Comparison of ENCODE assay signal across 18 cellular contexts in the genomic region with DNA sequence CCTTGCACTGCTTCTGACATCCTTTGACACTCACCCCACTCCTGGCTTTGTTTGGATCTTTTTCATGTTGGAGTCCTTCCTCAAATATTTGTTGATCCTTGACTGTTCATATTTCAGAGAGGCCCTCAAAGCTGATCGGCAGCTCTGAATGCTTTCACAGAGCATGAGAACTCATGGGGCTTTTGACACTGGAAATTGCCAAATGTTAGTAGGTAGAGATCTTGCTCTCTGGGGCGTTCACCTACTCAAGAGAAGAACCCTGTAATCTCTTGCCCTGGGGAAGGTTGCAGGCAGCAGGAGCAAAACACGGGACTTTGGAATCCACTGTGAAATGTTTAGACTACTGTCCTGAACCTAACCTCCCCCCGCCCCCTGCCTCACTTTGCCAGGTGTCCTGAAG.
A peak's percentile ranks its signal among the peaks of the same experiment; 100 is the strongest.
DNase-seq lines count a peak whose midpoint lies in the region; ATAC-seq and TF ChIP-seq lines count a peak whose summit lies in the region.
"Had no signal": no experiment of that assay in that cellular context is flagged by ENCODE, and none has a peak within 500 bp of the region (broad histone marks: within the 10 kb centered on the region; RNA-seq: fewer than 3 reads in every experiment).

No MANE protein-coding gene starts in this region.

- H3K4me1 ChIP-seq in HEK293 (ENCODE audit: control insufficient read depth, insufficient read depth, low read length) = peaks cover 6% of the 10 kb centered on the region; the same call in 1 of the 2 replicates
- no peaks in the 10 kb centered on the region for H3K4me1 ChIP-seq in left lung
- no peaks in the 10 kb centered on the region for H3K4me1 ChIP-seq in upper lobe of right lung
- H3K4me1 ChIP-seq: A549, HAP-1 had no signal

- no peaks in the 10 kb centered on the region for H3K9me3 ChIP-seq in HEK293 (ENCODE audit: control insufficient read depth, insufficient read depth, low read depth, low read length)
- H3K9me3 ChIP-seq in left lung = no peaks in the 10 kb centered on the region
- no peaks in the 10 kb centered on the region for H3K9me3 ChIP-seq in upper lobe of right lung
- H3K9me3 ChIP-seq: A549, HAP-1 had no signal

- H3K27ac ChIP-seq in HEK293 (ENCODE audit: extremely low read depth, low read depth, low read length) (no peak overlapping the region), left lung (no peak overlapping the region), upper lobe of right lung (no peak overlapping the region)
- H3K27ac ChIP-seq: A549, GM23248 had no signal

- H3K4me3 ChIP-seq in HEK293 (ENCODE audit: low read depth, low read length) (no peak overlapping the region), left lung (no peak overlapping the region), upper lobe of right lung (no peak overlapping the region)
- H3K4me3 ChIP-seq: A549, GM23248, HAP-1, K562 had no signal

- DNase-seq in NCI-H82 (lab: John Stamatoyannopoulos, UW) = peak; percentile 43
- no peak for DNase-seq in NCI-H82 treated with DMSO at 0.1 percent for 48 hours (lab: John Stamatoyannopoulos, UW; ENCODE audit: unreplicated experiment)
- DNase-seq in left lung = no peak
- DNase-seq in upper lobe of right lung = no peak
- DNase-seq in NK-92 treated with Interleukin-12 subunit alpha and Interleukin-12 subunit beta, amount 100 ng/mL, for 24 hours (lab: John Stamatoyannopoulos, UW) = no peak
- DNase-seq in CD1c-positive myeloid dendritic cell (ENCODE audit: extremely low spot score) = no peak
- DNase-seq in nucleus accumbens (lab: John Stamatoyannopoulos, UW) = no peak
- DNase-seq: Calu3; CD4-positive, CD25-positive, alpha-beta regulatory T cell; DMS 273 treated with DMSO at 0.1 percent for 48 hours; DMS79 treated with DMSO at 0.1 percent for 48 hours; EL; GM23248; HFFc6 had no signal

- no peaks in the 10 kb centered on the region for H3K36me3 ChIP-seq in HEK293 (ENCODE audit: control insufficient read depth in 2 of 2, insufficient read depth in 1 of 2, low read length in 2 of 2)
- H3K36me3 ChIP-seq in left lung = no peaks in the 10 kb centered on the region
- no peaks in the 10 kb centered on the region for H3K36me3 ChIP-seq in upper lobe of right lung
- H3K36me3 ChIP-seq: HAP-1 had no signal

- CTCF ChIA-PET in HEK293 (lab: Yijun Ruan, JAX) = interaction anchor here (0.6 to 1.1 kb wide), 5 partner anchors 9 to 591 kb away, joined by 3 to 4 read pairs (median 3); no protein-coding TSS in a partner anchor

- H3K27me3 ChIP-seq in left lung (no peaks in the 10 kb centered on the region), upper lobe of right lung (no peaks in the 10 kb centered on the region)

- ATAC-seq in left lung (peak; percentile 67), upper lobe of right lung (peak; percentile 29)
- ATAC-seq: A549, K562 had no signal

- intact Hi-C loops in left lung (cut with DNase I) (no loop called here), upper lobe of right lung (cut with DNase I) (no loop called here)

- POLR2A ChIA-PET in HEK293 (lab: Yijun Ruan, JAX) = no interaction called here

- TF ChIP-seq CTCF in HEK293 (tag by site-specific recombination; IDR thresholded peaks at IDR 0.05) (no peak), left lung (IDR thresholded peaks at IDR 0.05) (no peak), upper lobe of right lung (IDR thresholded peaks at IDR 0.05) (no peak)

TF ChIP-seq in HEK293, 187 proteins besides CTCF, POLR2A, EP300 and RAD21:
- TF ChIP-seq ZNF626 (tag by site-specific recombination; IDR thresholded peaks at IDR 0.05) (no peak), ZNF707 (tag by site-specific recombination; IDR thresholded peaks at IDR 0.05) (0 out of 2 replicates have a peak, but pooled peaks have one; percentile 27)
